Comparison of ENCODE assay signal across 8 cellular contexts in the genomic region with DNA sequence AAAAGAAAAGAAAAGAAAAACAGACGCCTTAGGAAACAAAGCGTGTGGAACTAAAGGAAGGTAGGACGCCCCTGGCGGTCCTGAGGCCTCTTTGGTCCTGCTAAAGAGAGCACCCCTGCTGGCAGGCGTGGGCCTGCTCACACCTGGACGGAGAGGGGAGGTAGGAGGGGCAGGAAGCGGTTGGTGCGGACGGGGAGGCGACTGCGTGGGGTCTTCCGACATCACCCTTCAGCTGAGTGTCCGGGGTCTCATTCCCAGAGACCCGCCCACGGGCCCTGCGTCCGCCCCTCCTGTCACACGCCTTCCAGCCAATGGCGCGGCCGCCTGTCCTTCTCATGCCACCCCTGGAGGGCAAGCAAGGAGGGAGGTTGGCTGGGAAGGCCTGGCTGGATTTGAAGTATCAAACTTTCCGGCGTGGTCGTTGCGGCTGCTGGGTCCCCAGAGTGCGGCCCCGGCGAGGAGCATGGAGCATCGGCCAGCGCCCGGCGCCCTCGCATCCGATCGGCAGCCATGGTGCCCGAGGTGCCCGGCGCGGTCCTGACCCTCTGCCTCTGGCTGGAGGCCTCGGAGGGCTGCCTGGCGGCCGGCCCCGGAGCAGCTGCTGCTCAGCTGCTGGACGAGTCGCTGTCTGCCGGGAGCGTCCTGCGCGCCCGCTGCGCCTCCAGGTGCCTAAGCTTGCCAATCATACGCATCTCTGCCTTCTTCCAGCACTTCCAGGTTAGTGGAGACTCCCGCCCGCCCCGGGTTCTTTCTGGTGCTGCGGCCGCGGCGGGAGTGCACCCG. TPM values are rescaled to one million over a fixed set of nuclear protein-coding genes. Genes with fewer than 3 reads are reported as not detected.
A peak's percentile ranks its signal among the peaks of the same experiment; 100 is the strongest.
DNase-seq lines count a peak whose midpoint lies in the region; ATAC-seq, FAIRE-seq and TF ChIP-seq lines count a peak whose summit lies in the region.

No MANE protein-coding gene starts in this region.

- peak; percentile 75 for FAIRE-seq in GM18507 (lab: Jason Lieb, UNC)

- no peak overlapping the region for H3K27ac ChIP-seq in parathyroid adenoma
- no peak overlapping the region for H3K27ac ChIP-seq in ovary

- TF ChIP-seq POLR2A in ovary (IDR thresholded peaks at IDR 0.05), result no peak

- TF ChIP-seq CTCF in parathyroid adenoma (IDR thresholded peaks at IDR 0.05) (no peak), ovary (IDR thresholded peaks at IDR 0.05) (no peak)

- H3K9me3 ChIP-seq in parathyroid adenoma (ENCODE audit: control insufficient read depth, low read length), result no peaks in the 10 kb centered on the region
- H3K9me3 ChIP-seq in ovary, result no peaks in the 10 kb centered on the region

- DNase-seq in GM18507 (ENCODE audit: extremely low spot score, insufficient read length, low read depth) (peak; percentile 45), HK-2 (ENCODE audit: unreplicated experiment) (no peak), ovary (no peak), NCI-H1694 (lab: John Stamatoyannopoulos, UW) (no peak)
- DNase-seq in activated naive CD8-positive, alpha-beta T cell treated with anti-CD3 and anti-CD28 coated beads, Interleukin-2, amount 50 U/mL, for 24 hours, result peak; percentile 47

- H2AFZ ChIP-seq in parathyroid adenoma, result no peak overlapping the region

- H3K9ac ChIP-seq in parathyroid adenoma, result no peak overlapping the region

- H3K4me3 Mint-ChIP-seq in activated naive CD8-positive, alpha-beta T cell treated with anti-CD3 and anti-CD28 coated beads, Interleukin-2, amount 50 U/mL, for 24 hours, result peak overlapping the region; percentile 75

- WGBS in ovary, 3 donors, result no CpG with 5 or more reads among the region's 60 CpGs

- intact Hi-C loops in ovary (cut with DNase I), result no loop called here

- H3K27me3 ChIP-seq in parathyroid adenoma (ENCODE audit: control insufficient read depth, insufficient read depth, low read length) (no peaks in the 10 kb centered on the region), ovary (no peaks in the 10 kb centered on the region)

- H3K4me3 ChIP-seq in parathyroid adenoma (ENCODE audit: low read depth, low read length), result peak overlapping the region; percentile 43
- H3K4me3 ChIP-seq in ovary, result no peak overlapping the region

- H3K4me1 ChIP-seq in parathyroid adenoma (no peaks in the 10 kb centered on the region), ovary (ENCODE audit: insufficient read depth) (no peaks in the 10 kb centered on the region)

- H3K27ac Mint-ChIP-seq in activated naive CD8-positive, alpha-beta T cell treated with anti-CD3 and anti-CD28 coated beads, Interleukin-2, amount 50 U/mL, for 24 hours, result no peak overlapping the region

- no peak for TF ChIP-seq EP300 in ovary (IDR thresholded peaks at IDR 0.05)

- no peaks in the 10 kb centered on the region for H3K9me3 Mint-ChIP-seq in activated naive CD8-positive, alpha-beta T cell treated with anti-CD3 and anti-CD28 coated beads, Interleukin-2, amount 50 U/mL, for 24 hours

- no peaks in the 10 kb centered on the region for H3K36me3 Mint-ChIP-seq in activated naive CD8-positive, alpha-beta T cell treated with anti-CD3 and anti-CD28 coated beads, Interleukin-2, amount 50 U/mL, for 24 hours (ENCODE audit: low read depth)

- no peaks in the 10 kb centered on the region for H3K27me3 Mint-ChIP-seq in activated naive CD8-positive, alpha-beta T cell treated with anti-CD3 and anti-CD28 coated beads, Interleukin-2, amount 50 U/mL, for 24 hours

- H3K79me2 ChIP-seq in parathyroid adenoma, result no peaks in the 10 kb centered on the region

- H3K4me1 Mint-ChIP-seq in activated naive CD8-positive, alpha-beta T cell treated with anti-CD3 and anti-CD28 coated beads, Interleukin-2, amount 50 U/mL, for 24 hours, result peaks cover 12% of the 10 kb centered on the region

- H3K36me3 ChIP-seq in parathyroid adenoma (ENCODE audit: control insufficient read depth, insufficient read depth, low read length), result no peaks in the 10 kb centered on the region
- no peaks in the 10 kb centered on the region for H3K36me3 ChIP-seq in ovary

- ATAC-seq in HG03469 (IDR thresholded peaks at IDR 0.05; ENCODE audit: unreplicated experiment) (peak; percentile 76), GM21723 (IDR thresholded peaks at IDR 0.05; ENCODE audit: unreplicated experiment) (no peak)
- ATAC-seq in activated naive CD8-positive, alpha-beta T cell treated with anti-CD3 and anti-CD28 coated beads, Interleukin-2, amount 50 U/mL, for 24 hours, result peak; percentile 81

- H3K4me2 ChIP-seq in parathyroid adenoma (ENCODE audit: low read length), result peak overlapping the region; percentile 62

RNA-seq across cellular contexts. Expression of gene TMSB4Y, which starts 47.8 kb away (rescaled TPM):
- total RNA-seq in ovary, result not detected
- not detected for polyA plus RNA-seq in ovary

Comparison
In these comparisons a context has a peak if more than half of its experiments do, and no peak if none do; other contexts are left out.
1. DNase-seq: peak in GM18507 (single experiment) and activated naive CD8-positive, alpha-beta T cell treated with anti-CD3 and anti-CD28 coated beads, Interleukin-2, amount 50 U/mL, for 24 hours (single experiment); none in HK-2 (single experiment), ovary (0 of 5) and NCI-H1694 (single experiment).